In the genomic region with DNA sequence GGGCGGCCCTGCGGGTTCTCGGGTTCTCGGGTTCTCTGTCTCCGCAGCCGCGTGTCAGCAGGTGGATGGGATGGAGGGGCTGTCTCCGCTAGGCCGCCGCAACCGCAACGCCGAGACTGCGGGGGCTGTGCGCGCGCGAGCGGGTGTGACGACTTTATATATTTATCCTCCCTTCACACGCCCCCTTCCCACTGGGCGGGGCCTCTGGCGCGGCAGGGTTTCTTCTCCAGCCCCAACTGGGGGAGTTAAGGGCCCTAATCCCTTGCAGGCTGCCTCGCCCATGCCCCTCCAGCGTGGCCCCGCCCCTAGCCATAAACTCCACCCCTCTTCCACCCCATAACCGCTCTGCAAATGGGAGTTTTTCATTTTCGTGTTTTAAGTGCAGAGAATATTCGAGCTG, we compare ENCODE assay signal across 12 cellular contexts. TPM values are rescaled to one million over a fixed set of nuclear protein-coding genes. Genes with fewer than 3 reads are reported as not detected.
DNase-seq lines count a peak whose midpoint lies in the region; ATAC-seq and TF ChIP-seq lines count a peak whose summit lies in the region.
"Had no signal": no experiment of that assay in that cellular context is flagged by ENCODE, and none has a peak within 500 bp of the region (broad histone marks: within the 10 kb centered on the region; RNA-seq: fewer than 3 reads in every experiment).

No MANE protein-coding gene starts in this region.

- DNase-seq in activated T-cell treated with anti-CD3 and anti-CD28 coated beads for 48 hours (ENCODE audit: low read depth) (peak; percentile 9), cerebellar cortex (ENCODE audit: low spot score) (peak; percentile 42), lower lobe of right lung (no peak), thoracic aorta (ENCODE audit: low spot score) (no peak), superior temporal gyrus (ENCODE audit: extremely low spot score) (no peak)
- DNase-seq in activated T-cell treated with anti-CD3 and anti-CD28 coated beads, Interleukin-2, amount 50 U/mL, for 1 hour, result no peak
- DNase-seq: cortex of kidney, NCI-H1436 had no signal

- peaks cover 89% of the 10 kb centered on the region for H3K27me3 ChIP-seq in lower lobe of right lung (ENCODE audit: low read depth)
- H3K27me3 ChIP-seq in thoracic aorta (replicated peaks; ENCODE audit: insufficient read depth), result peaks cover 8% of the 10 kb centered on the region

- H3K4me3 ChIP-seq in lower lobe of right lung (peak overlapping the region; percentile 22), thoracic aorta (peak overlapping the region; percentile 63)
- H3K4me3 ChIP-seq: SJSA1 had no signal

- peak in 1 of 2 donors; percentile 18 for ATAC-seq in lower lobe of right lung
- no peak for ATAC-seq in thoracic aorta (ENCODE audit: insufficient number of reproducible peaks, low FRiP score, low read depth)
- no peak for ATAC-seq in HG02678 (IDR thresholded peaks at IDR 0.05; ENCODE audit: unreplicated experiment)
- ATAC-seq in HG03045 (IDR thresholded peaks at IDR 0.05; ENCODE audit: unreplicated experiment), result no peak

- H3K9me3 ChIP-seq in lower lobe of right lung (no peaks in the 10 kb centered on the region), thoracic aorta (no peaks in the 10 kb centered on the region)
- H3K9me3 ChIP-seq: pancreas, SJSA1 had no signal

- intact Hi-C loops in lower lobe of right lung (cut with DNase I), result no loop called here

- H3K4me1 ChIP-seq in lower lobe of right lung (peaks cover 16% of the 10 kb centered on the region), thoracic aorta (ENCODE audit: control insufficient read depth in 1 of 2, low read depth in 2 of 2) (peaks cover 16 to 37% of the 10 kb centered on the region in 2 donors)
- H3K4me1 ChIP-seq: SJSA1 had no signal

- TF ChIP-seq CTCF in lower lobe of right lung (IDR thresholded peaks at IDR 0.05), result no peak
- no peak for TF ChIP-seq CTCF in thoracic aorta (IDR thresholded peaks at IDR 0.05)

- H3K27ac ChIP-seq in lower lobe of right lung, result no peak overlapping the region
- H3K27ac ChIP-seq in thoracic aorta, result no peak overlapping the region
- H3K27ac ChIP-seq: pancreas, SJSA1 had no signal

- H3K36me3 ChIP-seq in lower lobe of right lung, result no peaks in the 10 kb centered on the region
- no peaks in the 10 kb centered on the region for H3K36me3 ChIP-seq in thoracic aorta
- H3K36me3 ChIP-seq: pancreas, SJSA1 had no signal

RNA-seq across cellular contexts. Expression of a gene that starts 3.4 kb away (rescaled TPM):
- total RNA-seq in lower lobe of right lung (1.8 TPM), thoracic aorta (10 to 100 TPM in 1 of 2 donors, 1 to 10 TPM in 1; 5.0 to 10.9 TPM)
- total RNA-seq: SJSA1 had no signal

Comparison
In these comparisons a context has a peak if more than half of its experiments do, and no peak if none do; other contexts are left out.
1. DNase-seq: peak in activated T-cell treated with anti-CD3 and anti-CD28 coated beads for 48 hours (single experiment) and cerebellar cortex (single experiment); none in activated T-cell treated with anti-CD3 and anti-CD28 coated beads, Interleukin-2, amount 50 U/mL, for 1 hour (single experiment), lower lobe of right lung (single experiment), thoracic aorta (single experiment) and superior temporal gyrus (single experiment).